ENCODE assay signal across 12 cellular contexts in genomic region chr6:107080036-107080435, GRCh38. TPM values are rescaled to one million over a fixed set of nuclear protein-coding genes. Genes with fewer than 3 reads are reported as not detected.
DNase-seq lines count a peak whose midpoint lies in the region; ATAC-seq and TF ChIP-seq lines count a peak whose summit lies in the region.
"Had no signal": no experiment of that assay in that cellular context is flagged by ENCODE, and none has a peak within 500 bp of the region (broad histone marks: within the 10 kb centered on the region; RNA-seq: fewer than 3 reads in every experiment).

No MANE protein-coding gene starts in this region.

- H3K27ac ChIP-seq in HCT116 (ENCODE audit: low read depth, low read length) = no peak overlapping the region
- H3K27ac ChIP-seq: gastrocnemius medialis, SJCRH30 had no signal

- H3K4me3 ChIP-seq in HCT116 (replicated peaks in 1 of 2; ENCODE audit: low read depth in 1 of 2, low read length in 2 of 2) (no peak overlapping the region), astrocyte of the spinal cord (ENCODE audit: low read depth, low read length) (no peak overlapping the region)
- H3K4me3 ChIP-seq: gastrocnemius medialis, SJCRH30 had no signal

- no peaks in the 10 kb centered on the region for H3K9me2 ChIP-seq in HCT116 (ENCODE audit: insufficient read depth)

- POLR2A ChIA-PET in HCT116 (lab: Charles Lee) = no interaction called here

- no peak for TF ChIP-seq POLR2A in HCT116 (IDR thresholded peaks at IDR 0.05; ENCODE audit: borderline replicate concordance, extremely low read depth, insufficient read depth, insufficient read length)

- TF ChIP-seq RAD21 in HCT116 (IDR thresholded peaks at IDR 0.05; ENCODE audit: low read depth) = no peak; the same call in 1 of the 2 replicates

- peak; percentile 12 for DNase-seq in NCI-H146 (lab: John Stamatoyannopoulos, UW)
- no peak for DNase-seq in NCI-H146 treated with DMSO at 0.1 percent for 48 hours (lab: John Stamatoyannopoulos, UW; ENCODE audit: unreplicated experiment)
- DNase-seq in HCT116 (ENCODE audit: low read depth, low spot score) = peak; percentile 10
- DNase-seq in astrocyte of the spinal cord (ENCODE audit: low read depth, low spot score) = no peak
- peak; percentile 65 for DNase-seq in mesenteric fat pad (ENCODE audit: low spot score)
- no peak for DNase-seq in activated naive CD4-positive, alpha-beta T cell treated with anti-CD3 and anti-CD28 coated beads, Interleukin-2, amount 50 U/mL, for 16 hours
- no peak for DNase-seq in activated CD8-positive, alpha-beta memory T cell treated with anti-CD3 and anti-CD28 coated beads, Interleukin-2, amount 50 U/mL, for 4 hours
- DNase-seq: gastrocnemius medialis; NCI-H1436; stimulated activated CD8-positive, alpha-beta memory T cell treated with anti-CD3 and anti-CD28 coated beads, Interleukin-4, amount 100 ng/mL, for 48 hours had no signal

- H3K4me1 ChIP-seq in HCT116 (ENCODE audit: control insufficient read depth in 1 of 2, insufficient read depth in 2 of 2, low read length in 2 of 2) = peaks cover 3 to 10% of the 10 kb centered on the region in 2 experiments; a peak in 3 of 4 replicates
- H3K4me1 ChIP-seq: SJCRH30 had no signal

- peaks cover 0 to 4% of the 10 kb centered on the region in 2 experiments; a peak in 1 of 4 replicates for H3K9me3 ChIP-seq in HCT116 (ENCODE audit: control insufficient read depth in 1 of 2, insufficient read depth in 1 of 2, low read depth in 1 of 2, low read length in 2 of 2)
- H3K9me3 ChIP-seq: gastrocnemius medialis, SJCRH30 had no signal

- H3K36me3 ChIP-seq in HCT116 (ENCODE audit: control insufficient read depth in 1 of 2, insufficient read depth in 2 of 2, low read length in 2 of 2) = no peaks in the 10 kb centered on the region; a peak in 1 of 4 replicates
- H3K36me3 ChIP-seq: gastrocnemius medialis had no signal

- peak overlapping the region; percentile 46; the same call in 1 of the 2 replicates for H3K4me2 ChIP-seq in HCT116 (ENCODE audit: low read length)

- H3K27me3 ChIP-seq in HCT116 (ENCODE audit: insufficient read depth, low read length) = no peaks in the 10 kb centered on the region
- H3K27me3 ChIP-seq: gastrocnemius medialis, SJCRH30 had no signal

- peak; percentile 11 to 58 (median 42); a peak in 5 of 6 replicates for TF ChIP-seq CTCF in HCT116 (IDR thresholded peaks at IDR 0.05 in 2 of 3, conservative IDR thresholded peaks at IDR 0.05 in 1 of 3; ENCODE audit: borderline replicate concordance in 1 of 3, insufficient read depth in 1 of 3, low read depth in 2 of 3, low read length in 2 of 3)
- TF ChIP-seq CTCF in astrocyte of the spinal cord (IDR thresholded peaks at IDR 0.05; ENCODE audit: low read depth, low read length) = peak; percentile 31

- no peak overlapping the region for H3K9ac ChIP-seq in HCT116 (ENCODE audit: low read length)

- CTCF ChIA-PET in HCT116 (lab: Charles Lee) = no interaction called here

- intact Hi-C loops in HCT116 (cut with micrococcal nuclease) = no loop called here

- no TSS peak for BruUV-seq in HCT116 (replicated peaks; lab: Mats Ljungman, UMichigan)

- H2AFZ ChIP-seq in HCT116 (ENCODE audit: low read depth, low read length, poor library complexity, severe bottlenecking) = no peak overlapping the region

- peak; percentile 87 for ATAC-seq in HCT116
- ATAC-seq in HG03039 (IDR thresholded peaks at IDR 0.05; ENCODE audit: unreplicated experiment) = no peak
- ATAC-seq: gastrocnemius medialis had no signal

- no peaks in the 10 kb centered on the region for H3K79me2 ChIP-seq in HCT116 (ENCODE audit: insufficient read depth, low read length)

- in situ Hi-C loops in astrocyte of the spinal cord (cut with HindIII; ENCODE audit: low sequenced_read_pairs) = no loop called here

- no peaks in the 10 kb centered on the region for H4K20me1 ChIP-seq in HCT116 (ENCODE audit: insufficient read depth)

- RAD21 ChIA-PET in HCT116 (lab: Charles Lee; ENCODE audit: low non-redundant PET in 1 of 2, low total read pairs in 2 of 2, uncharacterized antibody in 2 of 2, unreplicated experiment in 2 of 2) = no interaction called here

TF ChIP-seq in HCT116, 20 proteins besides CTCF, POLR2A, EP300 and RAD21:
- no peak for TF ChIP-seq MAX (IDR thresholded peaks at IDR 0.05)
- no peak for TF ChIP-seq EZH2 (IDR thresholded peaks at IDR 0.05)
- TF ChIP-seq ZBTB33 (IDR thresholded peaks at IDR 0.05; ENCODE audit: extremely low read depth, insufficient replicate concordance, low read length) = no peak
- TF ChIP-seq YY1 (IDR thresholded peaks at IDR 0.05; ENCODE audit: extremely low read depth, insufficient replicate concordance, low read depth, low read length) = no peak
- no peak for TF ChIP-seq TCF7L2 (IDR thresholded peaks at IDR 0.05; ENCODE audit: borderline replicate concordance, extremely low read depth, insufficient read depth, insufficient read length)
- no peak for TF ChIP-seq ELF1 (IDR thresholded peaks at IDR 0.05; ENCODE audit: borderline replicate concordance, low read depth)
- TF ChIP-seq CBX3 (IDR thresholded peaks at IDR 0.05; ENCODE audit: low read depth) = no peak
- TF ChIP-seq EZH2phosphoT487 (IDR thresholded peaks at IDR 0.05; ENCODE audit: borderline replicate concordance) = no peak
- no peak for TF ChIP-seq EGR1 (IDR thresholded peaks at IDR 0.05; ENCODE audit: low read depth)
- TF ChIP-seq SIN3A (IDR thresholded peaks at IDR 0.05; ENCODE audit: low read depth) = no peak
- TF ChIP-seq, protein P1, sequence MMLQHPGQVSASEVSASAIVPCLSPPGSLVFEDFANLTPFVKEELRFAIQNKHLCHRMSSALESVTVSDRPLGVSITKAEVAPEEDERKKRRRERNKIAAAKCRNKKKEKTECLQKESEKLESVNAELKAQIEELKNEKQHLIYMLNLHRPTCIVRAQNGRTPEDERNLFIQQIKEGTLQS (IDR thresholded peaks at IDR 0.05) = no peak
- TF ChIP-seq FOSL1 (IDR thresholded peaks at IDR 0.05; ENCODE audit: low read depth) = no peak
- TF ChIP-seq SP1 (IDR thresholded peaks at IDR 0.05; ENCODE audit: low read depth) = no peak
- TF ChIP-seq REST (IDR thresholded peaks at IDR 0.05; ENCODE audit: low read depth) = no peak
- TF ChIP-seq JUND (IDR thresholded peaks at IDR 0.05) = no peak
TF ChIP-seq in HCT116: peak in this region for 0.

RNA-seq across cellular contexts. Expression of gene BEND3, which starts 35.3 kb away (rescaled TPM):
- total RNA-seq in HCT116 (2021; ENCODE audit: unreplicated experiment) = 6.3 TPM
- 0.94 and 1.5 TPM in 2 replicates for polyA plus RNA-seq in HCT116 (2012)
- total RNA-seq in mesenteric fat pad = 3.4 TPM

RNA-seq across cellular contexts. Expression of gene MTRES1, which starts 52.0 kb away (rescaled TPM):
- total RNA-seq in HCT116 (2021; ENCODE audit: unreplicated experiment) (12.7 TPM), mesenteric fat pad (16.1 TPM)
- 3.1 and 6.4 TPM in 2 replicates for polyA plus RNA-seq in HCT116 (2012)

Comparison
In these comparisons a context has a peak if more than half of its experiments do, and no peak if none do; other contexts are left out.
1. DNase-seq: peak in NCI-H146 (single experiment), HCT116 (single experiment) and mesenteric fat pad (single experiment); none in NCI-H146 treated with DMSO at 0.1 percent for 48 hours (single experiment), astrocyte of the spinal cord (single experiment), activated naive CD4-positive, alpha-beta T cell treated with anti-CD3 and anti-CD28 coated beads, Interleukin-2, amount 50 U/mL, for 16 hours (single experiment) and activated CD8-positive, alpha-beta memory T cell treated with anti-CD3 and anti-CD28 coated beads, Interleukin-2, amount 50 U/mL, for 4 hours (single experiment).